Comparison of ENCODE assay signal across 22 cellular contexts in the genomic region with DNA sequence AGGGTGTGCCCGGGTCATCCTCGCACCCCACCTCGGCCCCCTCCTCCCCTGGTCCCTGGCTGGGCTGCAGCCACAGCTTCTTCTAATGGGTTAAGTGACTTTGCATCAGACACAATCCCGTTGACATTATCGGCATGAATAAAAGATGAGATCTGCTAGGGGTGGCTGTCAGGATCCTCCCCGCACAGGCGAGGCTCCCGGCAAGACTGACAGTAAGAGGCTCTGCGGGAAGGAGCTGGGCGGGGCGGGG.
DNase-seq lines count a peak whose midpoint lies in the region; ATAC-seq, FAIRE-seq and TF ChIP-seq lines count a peak whose summit lies in the region.
"Had no signal": no experiment of that assay in that cellular context is flagged by ENCODE, and none has a peak within 500 bp of the region (broad histone marks: within the 10 kb centered on the region; RNA-seq: fewer than 3 reads in every experiment).

No MANE protein-coding gene starts in this region.

- in situ Hi-C loops in K562 (cut with MboI): loop anchor here (10.0 kb wide), 1 partner anchor 293 kb away; no protein-coding TSS in a partner anchor

- H3K27ac ChIP-seq in K562 (ENCODE audit: extremely low read depth, low read depth, low read length): no peak overlapping the region
- H3K27ac ChIP-seq: esophagus muscularis mucosa, parathyroid adenoma had no signal

- no peak overlapping the region for H3K4me3 Mint-ChIP-seq in activated T-cell treated with anti-CD3 and anti-CD28 coated beads, Interleukin-2, amount 50 U/mL, for 4 hours
- H3K4me3 Mint-ChIP-seq in progenitor cell of endocrine pancreas (ENCODE audit: low read depth): no peak overlapping the region
- H3K4me3 Mint-ChIP-seq: activated CD4-positive, alpha-beta T cell treated with anti-CD3 and anti-CD28 coated beads, Interleukin-2, amount 10 ng/mL, durations not matched to agents 7 days and 5 days; CD4-positive, alpha-beta memory T cell; naive thymus-derived CD8-positive, alpha-beta T cell; stimulated activated memory B cell treated with anti-CD40 and anti-IgM and Interleukin-4, amounts not matched to agents 10 μg/mL and 1 μg/mL and 100 μg/mL, for 72 hours had no signal

- no peak for TF ChIP-seq RAD21 in K562 (CRISPR knock-in tag; conservative IDR thresholded peaks at IDR 0.05 in 1 of 2, IDR thresholded peaks at IDR 0.05 in 1 of 2)

- H3K4me3 ChIP-seq in K562: no peak overlapping the region
- H3K4me3 ChIP-seq: esophagus muscularis mucosa had no signal

- H3K9me3 Mint-ChIP-seq in activated T-cell treated with anti-CD3 and anti-CD28 coated beads, Interleukin-2, amount 50 U/mL, for 4 hours: no peaks in the 10 kb centered on the region
- H3K9me3 Mint-ChIP-seq in progenitor cell of endocrine pancreas (ENCODE audit: low read depth): no peaks in the 10 kb centered on the region
- H3K9me3 Mint-ChIP-seq: activated CD4-positive, alpha-beta T cell treated with anti-CD3 and anti-CD28 coated beads, Interleukin-2, amount 10 ng/mL, durations not matched to agents 7 days and 5 days; CD4-positive, alpha-beta memory T cell; naive thymus-derived CD8-positive, alpha-beta T cell; stimulated activated memory B cell treated with anti-CD40 and anti-IgM and Interleukin-4, amounts not matched to agents 10 μg/mL and 1 μg/mL and 100 μg/mL, for 72 hours had no signal

- POLR2A ChIA-PET in K562 (lab: Yijun Ruan, JAX): interaction anchor here (0.7 kb wide), 1 partner anchor 136 kb away, joined by 4 read pairs; no protein-coding TSS in a partner anchor

- peaks cover 10% of the 10 kb centered on the region for H3K27me3 Mint-ChIP-seq in activated T-cell treated with anti-CD3 and anti-CD28 coated beads, Interleukin-2, amount 50 U/mL, for 4 hours (ENCODE audit: low read depth)
- H3K27me3 Mint-ChIP-seq in progenitor cell of endocrine pancreas: peaks cover 22% of the 10 kb centered on the region

- peaks cover 8% of the 10 kb centered on the region; the same call in 1 of the 2 replicates for H4K20me1 ChIP-seq in K562 (replicated peaks; ENCODE audit: control insufficient read depth, insufficient read depth, low read length)

- H2AFZ ChIP-seq in K562 (ENCODE audit: low read depth, low read length): no peak overlapping the region
- H2AFZ ChIP-seq: parathyroid adenoma had no signal

- peaks cover 3% of the 10 kb centered on the region for H3K9me1 ChIP-seq in K562 (ENCODE audit: control insufficient read depth, insufficient read depth, low read length)

- TF ChIP-seq POLR2A in K562 (conservative IDR thresholded peaks at IDR 0.05): no peak

- FAIRE-seq in K562 (lab: Jason Lieb, UNC): peak; percentile 11
- FAIRE-seq: astrocyte, H54 had no signal

- no TSS peak for BruUV-seq in K562 (replicated peaks; lab: Mats Ljungman, UMichigan)

- H3K9ac ChIP-seq in K562 (ENCODE audit: insufficient read depth in 1 of 2, low read depth in 2 of 2, low read length in 2 of 2): peak overlapping the region in 1 of 2 experiments; percentile 56; a peak in 3 of 4 replicates
- H3K9ac ChIP-seq: parathyroid adenoma had no signal

- no peaks in the 10 kb centered on the region for H3K36me3 ChIP-seq in K562 (ENCODE audit: control insufficient read depth, insufficient read depth, low read length)
- H3K36me3 ChIP-seq: esophagus muscularis mucosa had no signal

- TF ChIP-seq CTCF in K562 (IDR thresholded peaks at IDR 0.05 in 2 of 3, conservative IDR thresholded peaks at IDR 0.05 in 1 of 3; ENCODE audit: insufficient read depth in 2 of 3, low read depth in 1 of 3, low read length in 3 of 3): no peak
- no peak for TF ChIP-seq CTCF in progenitor cell of endocrine pancreas (IDR thresholded peaks at IDR 0.05; ENCODE audit: unreplicated experiment)

- peaks cover 6% of the 10 kb centered on the region; the same call in 2 of the 3 replicates for H3K79me2 ChIP-seq in K562 (ENCODE audit: control insufficient read depth, insufficient read depth, low read length)

- CTCF ChIA-PET in K562 (lab: Yijun Ruan, JAX; ENCODE audit: low intra/inter-chr PET ratio): interaction anchor here (0.6 to 3.2 kb wide), 5 partner anchors 8 to 188 kb away, joined by 3 to 16 read pairs (median 11); no protein-coding TSS in a partner anchor

- no peak for ATAC-seq in activated T-cell treated with anti-CD3 and anti-CD28 coated beads, Interleukin-2, amount 50 U/mL, for 4 hours
- peak; percentile 49 for ATAC-seq in K562
- no peak for ATAC-seq in GM21390 (IDR thresholded peaks at IDR 0.05; ENCODE audit: unreplicated experiment)
- ATAC-seq in HG02870 (IDR thresholded peaks at IDR 0.05; ENCODE audit: unreplicated experiment): no peak
- ATAC-seq: naive thymus-derived CD8-positive, alpha-beta T cell; stimulated activated memory B cell treated with anti-CD40 and anti-IgM and Interleukin-4, amounts not matched to agents 10 μg/mL and 1 μg/mL and 100 μg/mL, for 72 hours had no signal

- H3K9me3 ChIP-seq in K562 (replicated peaks; ENCODE audit: control insufficient read depth, insufficient read depth, low read depth, low read length): no peaks in the 10 kb centered on the region
- H3K9me3 ChIP-seq: esophagus muscularis mucosa had no signal

- H3K4me1 Mint-ChIP-seq in activated T-cell treated with anti-CD3 and anti-CD28 coated beads, Interleukin-2, amount 50 U/mL, for 4 hours (ENCODE audit: low read depth): no peaks in the 10 kb centered on the region
- peaks cover 38% of the 10 kb centered on the region for H3K4me1 Mint-ChIP-seq in progenitor cell of endocrine pancreas (ENCODE audit: low read depth)

- H3K4me1 ChIP-seq in K562 (replicated peaks in 1 of 2; ENCODE audit: control insufficient read depth in 2 of 2, insufficient read depth in 2 of 2, low read length in 2 of 2): peaks cover 20 to 75% of the 10 kb centered on the region in 2 experiments
- H3K4me1 ChIP-seq: parathyroid adenoma had no signal

- DNase-seq in activated T-cell treated with anti-CD3 and anti-CD28 coated beads, Interleukin-2, amount 50 U/mL, for 1 hour: peak; percentile 9
- DNase-seq in activated T-cell treated with anti-CD3 and anti-CD28 coated beads, Interleukin-2, amount 50 U/mL, for 4 hours: no peak
- peak; percentile 79 for DNase-seq in HuH-7 (ENCODE audit: low spot score)
- DNase-seq in K562 (ENCODE audit: extremely low read depth in 1 of 4, low spot score in 3 of 4): peak in 2 of 4 experiments; percentile 64 to 70
- no peak for DNase-seq in progenitor cell of endocrine pancreas (ENCODE audit: low spot score, unreplicated experiment)
- no peak for DNase-seq in posterior vena cava (ENCODE audit: low spot score)
- DNase-seq: activated CD4-positive, alpha-beta T cell treated with anti-CD3 and anti-CD28 coated beads, Interleukin-2, amount 10 ng/mL, durations not matched to agents 7 days and 5 days; activated naive CD4-positive, alpha-beta T cell treated with anti-CD3 and anti-CD28 coated beads, Interleukin-2, amount 50 U/mL, for 16 hours; CD4-positive, alpha-beta memory T cell; cerebellar nuclear complex; effector CD4-positive, alpha-beta T cell; KG1; mesenchymal stem cell; SIG-M5 had no signal

- peak overlapping the region; percentile 35 for H3K27ac Mint-ChIP-seq in progenitor cell of endocrine pancreas
- H3K27ac Mint-ChIP-seq: CD4-positive, alpha-beta memory T cell; stimulated activated memory B cell treated with anti-CD40 and anti-IgM and Interleukin-4, amounts not matched to agents 10 μg/mL and 1 μg/mL and 100 μg/mL, for 72 hours had no signal

- WGBS in K562 (ENCODE audit: insufficient coverage, low coverage, missing lambda C conversion rate): 12% methylated on average over 10 of the region's 11 CpGs

- intact Hi-C loops in K562 (cut with micrococcal nuclease) (loop anchor here (5.0 kb wide), 1 partner anchor 295 kb away; no protein-coding TSS in a partner anchor), posterior vena cava (cut with DNase I) (loop anchor here in 1 of 2 donors (10.0 kb wide), 1 partner anchor 293 kb away; no protein-coding TSS in a partner anchor)

- no peak for TF ChIP-seq EP300 in K562 (IDR thresholded peaks at IDR 0.05; ENCODE audit: low read length)

- no peaks in the 10 kb centered on the region for H3K27me3 ChIP-seq in K562 (ENCODE audit: control insufficient read depth in 2 of 2, insufficient read depth in 2 of 2, low read length in 2 of 2)
- H3K27me3 ChIP-seq: esophagus muscularis mucosa had no signal

- 0 out of 2 replicates have a peak overlapping the region, but pooled peaks have one; percentile 5 for H3K4me2 ChIP-seq in K562 (ENCODE audit: insufficient read depth, low read length)

- H3K36me3 Mint-ChIP-seq in activated T-cell treated with anti-CD3 and anti-CD28 coated beads, Interleukin-2, amount 50 U/mL, for 4 hours (ENCODE audit: insufficient read depth): no peaks in the 10 kb centered on the region
- no peaks in the 10 kb centered on the region for H3K36me3 Mint-ChIP-seq in progenitor cell of endocrine pancreas (ENCODE audit: insufficient read depth)
- H3K36me3 Mint-ChIP-seq: CD4-positive, alpha-beta memory T cell; naive thymus-derived CD8-positive, alpha-beta T cell; stimulated activated memory B cell treated with anti-CD40 and anti-IgM and Interleukin-4, amounts not matched to agents 10 μg/mL and 1 μg/mL and 100 μg/mL, for 72 hours had no signal

TF ChIP-seq in K562, 482 proteins besides CTCF, POLR2A, EP300 and RAD21 (continues in another document):
- TF ChIP-seq DMBX1 (CRISPR knock-in tag; IDR thresholded peaks at IDR 0.05; ENCODE audit: borderline replicate concordance) (no peak), ZNF146 (CRISPR knock-in tag; IDR thresholded peaks at IDR 0.05; ENCODE audit: unreplicated experiment) (no peak), CBFA2T3 (IDR thresholded peaks at IDR 0.05) (no peak), ZNF830 (CRISPR knock-in tag; IDR thresholded peaks at IDR 0.05) (no peak), ZBED1 (IDR thresholded peaks at IDR 0.05) (no peak), NUFIP1 (IDR thresholded peaks at IDR 0.05; ENCODE audit: partially characterized antibody) (no peak), RNF2 (IDR thresholded peaks at IDR 0.05) (no peak)
- TF ChIP-seq, protein P1, sequence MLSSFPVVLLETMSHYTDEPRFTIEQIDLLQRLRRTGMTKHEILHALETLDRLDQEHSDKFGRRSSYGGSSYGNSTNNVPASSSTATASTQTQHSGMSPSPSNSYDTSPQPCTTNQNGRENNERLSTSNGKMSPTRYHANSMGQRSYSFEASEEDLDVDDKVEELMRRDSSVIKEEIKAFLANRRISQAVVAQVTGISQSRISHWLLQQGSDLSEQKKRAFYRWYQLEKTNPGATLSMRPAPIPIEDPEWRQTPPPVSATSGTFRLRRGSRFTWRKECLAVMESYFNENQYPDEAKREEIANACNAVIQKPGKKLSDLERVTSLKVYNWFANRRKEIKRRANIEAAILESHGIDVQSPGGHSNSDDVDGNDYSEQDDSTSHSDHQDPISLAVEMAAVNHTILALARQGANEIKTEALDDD (IDR thresholded peaks at IDR 0.05): no peak

Comparison
In these comparisons a context has a peak if more than half of its experiments do, and no peak if none do; other contexts are left out.
1. DNase-seq: peak in activated T-cell treated with anti-CD3 and anti-CD28 coated beads, Interleukin-2, amount 50 U/mL, for 1 hour (single experiment) and HuH-7 (single experiment); none in activated T-cell treated with anti-CD3 and anti-CD28 coated beads, Interleukin-2, amount 50 U/mL, for 4 hours (single experiment), progenitor cell of endocrine pancreas (single experiment) and posterior vena cava (single experiment).